Comparison of ENCODE assay signal across 17 cellular contexts in the genomic region with DNA sequence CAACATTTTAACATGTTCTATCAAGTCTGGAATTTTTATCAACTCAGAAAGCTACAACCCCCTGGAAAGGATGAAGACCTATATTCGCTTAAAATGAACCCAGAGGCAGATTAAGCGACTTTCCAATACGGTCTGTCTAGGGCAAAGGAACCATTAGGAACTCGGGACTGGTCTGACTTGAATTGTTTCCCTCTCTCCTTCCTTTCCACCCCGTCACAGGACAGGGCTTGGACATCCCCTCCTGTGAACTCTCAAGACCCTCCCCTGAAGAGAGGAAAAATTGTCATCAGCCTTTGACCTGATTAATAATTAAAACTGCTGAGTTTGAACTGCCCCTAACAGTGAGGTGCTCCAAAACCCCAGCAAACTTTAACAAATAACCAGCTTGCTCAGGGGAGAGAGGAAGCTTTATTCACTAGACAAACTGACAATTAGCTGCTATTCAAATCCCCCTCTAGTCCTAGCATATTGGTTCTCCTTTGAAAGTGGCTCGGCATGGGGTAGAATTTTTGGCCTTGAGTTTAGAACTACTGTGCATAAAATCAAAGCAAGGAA. TPM values are rescaled to one million over a fixed set of nuclear protein-coding genes. Genes with fewer than 3 reads are reported as not detected.
DNase-seq lines count a peak whose midpoint lies in the region; ATAC-seq and TF ChIP-seq lines count a peak whose summit lies in the region.
"Had no signal": no experiment of that assay in that cellular context is flagged by ENCODE, and none has a peak within 500 bp of the region (broad histone marks: within the 10 kb centered on the region; RNA-seq: fewer than 3 reads in every experiment).

No MANE protein-coding gene starts in this region.

- peak overlapping the region; percentile 56 for H2AFZ ChIP-seq in mesenchymal stem cell (ENCODE audit: low read depth, low read length)

- no peak for DNase-seq in heart right ventricle
- DNase-seq in right cardiac atrium = no peak
- no peak for DNase-seq in brain microvascular endothelial cell
- no peak for DNase-seq in mesenchymal stem cell
- peak; percentile 6 for DNase-seq in ureter (ENCODE audit: low spot score)
- DNase-seq in foreskin melanocyte = no peak
- no peak for DNase-seq in cortex of kidney (lab: John Stamatoyannopoulos, UW)
- DNase-seq in NCI-H345 treated with DMSO at 0.1 percent for 48 hours (lab: John Stamatoyannopoulos, UW; ENCODE audit: unreplicated experiment) = no peak
- DNase-seq: activated naive CD8-positive, alpha-beta T cell treated with anti-CD3 and anti-CD28 coated beads for 36 hours; lower lobe of right lung; naive thymus-derived CD8-positive, alpha-beta T cell; NCI-H748 treated with DMSO at 0.1 percent for 48 hours; OCI-M1; stimulated activated CD4-positive, alpha-beta T cell treated with anti-CD3 and anti-CD28 coated beads, Interleukin-4, amount 100 ng/mL, for 4 hours; T-helper 2 cell had no signal

- H3K9me3 ChIP-seq in heart right ventricle (no peaks in the 10 kb centered on the region), right cardiac atrium (ENCODE audit: control insufficient read depth, low read length) (no peaks in the 10 kb centered on the region), mesenchymal stem cell (ENCODE audit: control insufficient read depth, low read length) (no peaks in the 10 kb centered on the region)
- H3K9me3 ChIP-seq: body of pancreas, lower lobe of right lung had no signal

- no peak overlapping the region for H3K14ac ChIP-seq in mesenchymal stem cell (ENCODE audit: low read length in 2 of 2)

- H4K91ac ChIP-seq in mesenchymal stem cell (ENCODE audit: low read length) = peak overlapping the region; percentile 37

- peak overlapping the region; percentile 58 to 91 for H3K18ac ChIP-seq in mesenchymal stem cell (ENCODE audit: low read depth in 1 of 2, low read length in 2 of 2)

- H2BK5ac ChIP-seq in mesenchymal stem cell (ENCODE audit: low read depth, low read length, poor library complexity, severe bottlenecking) = peak overlapping the region; percentile 67

- intact Hi-C loops in heart right ventricle (cut with DNase I) = no loop called here
- intact Hi-C loops in right cardiac atrium (cut with DNase I) = no loop called here

- H4K8ac ChIP-seq in mesenchymal stem cell (ENCODE audit: low read length) = peak overlapping the region; percentile 69

- H3K23ac ChIP-seq in mesenchymal stem cell (ENCODE audit: low read length in 2 of 2) = no peak overlapping the region

- H3K4ac ChIP-seq in mesenchymal stem cell (ENCODE audit: low read depth in 1 of 2, low read length in 2 of 2) = peak overlapping the region; percentile 32 to 42

- TF ChIP-seq CTCF in heart right ventricle (IDR thresholded peaks at IDR 0.05) (no peak), brain microvascular endothelial cell (IDR thresholded peaks at IDR 0.05; ENCODE audit: low read depth, low read length, missing control alignments) (no peak)

- H3K4me1 ChIP-seq in heart right ventricle (peaks cover 0 to 7% (median 0%) of the 10 kb centered on the region in 9 donors), right cardiac atrium (ENCODE audit: control insufficient read depth, insufficient read depth, low read length) (no peaks in the 10 kb centered on the region), mesenchymal stem cell (ENCODE audit: control insufficient read depth, insufficient read depth, low read depth, low read length) (peaks cover 8% of the 10 kb centered on the region)
- H3K4me1 ChIP-seq: body of pancreas, lower lobe of right lung had no signal

- no peak overlapping the region for H2BK15ac ChIP-seq in mesenchymal stem cell (ENCODE audit: low read depth, poor library complexity, severe bottlenecking)

- H3K4me2 ChIP-seq in mesenchymal stem cell (ENCODE audit: low read length, poor library complexity, severe bottlenecking) = peak overlapping the region; percentile 35

- H3K4me3 ChIP-seq in heart right ventricle = no peak overlapping the region
- H3K4me3 ChIP-seq in right cardiac atrium (ENCODE audit: low read length) = no peak overlapping the region
- no peak overlapping the region for H3K4me3 ChIP-seq in brain microvascular endothelial cell (ENCODE audit: low read depth, low read length)
- H3K4me3 ChIP-seq in mesenchymal stem cell (ENCODE audit: insufficient read depth in 1 of 2, low read depth in 1 of 2, low read length in 2 of 2) = peak overlapping the region in 1 of 2 experiments; percentile 31
- H3K4me3 ChIP-seq: body of pancreas, lower lobe of right lung had no signal

- H3K36me3 ChIP-seq in heart right ventricle (no peaks in the 10 kb centered on the region), brain microvascular endothelial cell (replicated peaks) (no peaks in the 10 kb centered on the region), mesenchymal stem cell (ENCODE audit: control insufficient read depth in 1 of 2, insufficient read depth in 2 of 2, low read depth in 1 of 2, low read length in 2 of 2) (no peaks in the 10 kb centered on the region)
- H3K36me3 ChIP-seq: lower lobe of right lung had no signal

- no peaks in the 10 kb centered on the region for H3K79me1 ChIP-seq in mesenchymal stem cell (replicated peaks; ENCODE audit: low read length, poor library complexity, severe bottlenecking)

- peak overlapping the region in 6 of 10 donors; percentile 44 to 70 (median 50) for H3K27ac ChIP-seq in heart right ventricle
- H3K27ac ChIP-seq in right cardiac atrium (ENCODE audit: low read length) = no peak overlapping the region
- peak overlapping the region; percentile 93 for H3K27ac ChIP-seq in brain microvascular endothelial cell
- peak overlapping the region; percentile 95 for H3K27ac ChIP-seq in mesenchymal stem cell (ENCODE audit: low read length, poor library complexity, severe bottlenecking)
- H3K27ac ChIP-seq: body of pancreas, C4-2B, lower lobe of right lung had no signal

- in situ Hi-C loops in brain microvascular endothelial cell (cut with HindIII; ENCODE audit: low pct_ligation_motif_present, low sequenced_read_pairs) = loop anchor here (25.0 kb wide), 1 partner anchor 353 kb away; the partner anchor contains the start of genes HIF1AN and NDUFB8

- H2AK5ac ChIP-seq in mesenchymal stem cell (ENCODE audit: low read length, severe bottlenecking) = peak overlapping the region; percentile 73

- 68 to 69% methylated on average over 6 of the region's 6 CpGs for WGBS in heart right ventricle, 2 donors
- 73% methylated on average over 6 of the region's 6 CpGs for WGBS in right cardiac atrium
- WGBS in mesenchymal stem cell = 79% methylated on average over 6 of the region's 6 CpGs

- H3K27me3 ChIP-seq in heart right ventricle (peaks cover 0 to 59% (median 41%) of the 10 kb centered on the region in 7 donors), right cardiac atrium (ENCODE audit: control insufficient read depth, insufficient read depth) (no peaks in the 10 kb centered on the region), brain microvascular endothelial cell (replicated peaks) (no peaks in the 10 kb centered on the region), mesenchymal stem cell (ENCODE audit: control insufficient read depth in 1 of 2, insufficient read depth in 1 of 2, low read length in 2 of 2) (peaks cover 0 to 11% of the 10 kb centered on the region in 2 experiments)
- H3K27me3 ChIP-seq: body of pancreas had no signal

- peak overlapping the region; percentile 80 for H2BK120ac ChIP-seq in mesenchymal stem cell (ENCODE audit: low read depth, low read length)

- no peak for ATAC-seq in heart right ventricle
- no peak for ATAC-seq in right cardiac atrium
- ATAC-seq: lower lobe of right lung; naive thymus-derived CD8-positive, alpha-beta T cell had no signal

- no peak overlapping the region for H3K9ac ChIP-seq in mesenchymal stem cell (ENCODE audit: low read length)

- H2BK12ac ChIP-seq in mesenchymal stem cell (ENCODE audit: low read length in 2 of 2) = peak overlapping the region; percentile 63 to 93

RNA-seq across cellular contexts. Expression of gene SLF2, which starts 22.5 kb away (rescaled TPM):
- total RNA-seq in heart right ventricle (10 to 100 TPM; 15.8 to 23.6 (median 18.7) TPM), right cardiac atrium (10 to 100 TPM; 15.8 to 22.6 (median 20.5) TPM), ureter (40.0 TPM)
- polyA plus RNA-seq in heart right ventricle (10 to 100 TPM in 1 of 2 donors, 1 to 10 TPM in 1; 4.8 to 17.3 TPM), right cardiac atrium (7.4 TPM)
- polyA plus RNA-seq in mesenchymal stem cell (2013, experiment 1 of 2) = 18.2 TPM
- 18.0 TPM for polyA plus RNA-seq in mesenchymal stem cell (2013, experiment 2 of 2)
